ENCODE assay signal across 17 cellular contexts in the genomic region with DNA sequence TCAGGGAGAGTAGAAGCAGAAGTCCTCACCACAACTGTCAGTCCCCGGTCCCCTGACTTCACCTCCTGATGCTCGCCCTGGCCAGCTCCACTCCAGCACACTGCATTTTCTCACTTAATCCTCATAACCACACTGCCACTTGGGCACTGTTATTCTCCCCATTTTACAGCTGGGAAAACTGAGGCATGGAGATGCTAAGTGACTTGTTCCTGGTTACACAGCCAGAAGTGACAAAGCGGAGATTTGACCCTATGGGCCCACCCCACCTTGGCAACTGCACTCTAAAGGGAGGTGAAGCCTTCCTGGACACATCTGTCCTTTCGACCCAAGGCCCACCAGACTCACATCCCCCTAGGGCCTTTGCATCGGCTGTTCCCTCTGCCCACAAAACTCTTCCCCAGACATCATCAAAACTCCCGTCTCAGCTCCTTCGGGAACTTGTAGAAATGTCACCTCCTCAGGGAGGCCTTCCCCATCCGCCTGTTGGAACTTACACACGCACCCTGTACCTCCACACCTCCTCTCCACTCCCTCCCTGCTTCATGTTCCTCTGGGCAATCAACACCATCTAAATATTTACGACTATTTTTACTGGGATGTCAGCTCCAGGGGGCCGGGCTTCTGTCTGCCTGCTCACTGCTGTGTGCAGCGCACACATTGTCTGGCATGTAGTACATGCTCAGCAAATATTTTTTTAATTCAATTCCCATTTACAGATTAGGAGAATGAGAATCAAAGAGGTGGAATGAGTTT. TPM values are rescaled to one million over a fixed set of nuclear protein-coding genes. Genes with fewer than 3 reads are reported as not detected.
"Had no signal": no experiment of that assay in that cellular context is flagged by ENCODE, and none has a peak within 500 bp of the region (broad histone marks: within the 10 kb centered on the region; RNA-seq: fewer than 3 reads in every experiment).

No MANE protein-coding gene starts in this region.

- H3K4me1 ChIP-seq: adrenal gland had no signal

- H3K36me3 Mint-ChIP-seq: activated naive CD4-positive, alpha-beta T cell treated with anti-CD3 and anti-CD28 coated beads, Interleukin-2, amount 50 U/mL, for 24 hours; memory B cell; natural killer cell treated with Interleukin-12 subunit alpha and Interleukin-12 subunit beta and Interleukin-15 and Interleukin-18, amount 100 ng/mL, for 72 hours; stimulated activated effector memory CD8-positive, alpha-beta T cell treated with anti-CD3 and anti-CD28 coated beads, Interleukin-12 subunit alpha, Interleukin-12 subunit beta, amount 100 ng/mL, for 72 hours had no signal

- H3K36me3 ChIP-seq: adrenal gland, esophagus squamous epithelium, WERI-Rb-1 had no signal

- H3K9me3 ChIP-seq: adrenal gland, esophagus squamous epithelium had no signal

- H3K27ac Mint-ChIP-seq: activated naive CD4-positive, alpha-beta T cell treated with anti-CD3 and anti-CD28 coated beads, Interleukin-2, amount 50 U/mL, for 24 hours; memory B cell; natural killer cell treated with Interleukin-12 subunit alpha and Interleukin-12 subunit beta and Interleukin-15 and Interleukin-18, amount 100 ng/mL, for 72 hours; stimulated activated effector memory CD8-positive, alpha-beta T cell treated with anti-CD3 and anti-CD28 coated beads, Interleukin-12 subunit alpha, Interleukin-12 subunit beta, amount 100 ng/mL, for 72 hours had no signal

- H3K4me1 Mint-ChIP-seq: activated naive CD4-positive, alpha-beta T cell treated with anti-CD3 and anti-CD28 coated beads, Interleukin-2, amount 50 U/mL, for 24 hours; memory B cell; stimulated activated effector memory CD8-positive, alpha-beta T cell treated with anti-CD3 and anti-CD28 coated beads, Interleukin-12 subunit alpha, Interleukin-12 subunit beta, amount 100 ng/mL, for 72 hours had no signal

- H3K27me3 ChIP-seq: adrenal gland had no signal

- H3K4me3 ChIP-seq: adrenal gland, coronary artery, esophagus squamous epithelium had no signal

- H3K27ac ChIP-seq: adrenal gland, coronary artery, esophagus squamous epithelium, WERI-Rb-1 had no signal

- ATAC-seq: left colon; natural killer cell treated with Interleukin-12 subunit alpha and Interleukin-12 subunit beta and Interleukin-15 and Interleukin-18, amount 100 ng/mL, for 72 hours; stimulated activated effector memory CD8-positive, alpha-beta T cell treated with anti-CD3 and anti-CD28 coated beads, Interleukin-12 subunit alpha, Interleukin-12 subunit beta, amount 100 ng/mL, for 72 hours had no signal

- H3K9me3 Mint-ChIP-seq: activated naive CD4-positive, alpha-beta T cell treated with anti-CD3 and anti-CD28 coated beads, Interleukin-2, amount 50 U/mL, for 24 hours; memory B cell; natural killer cell treated with Interleukin-12 subunit alpha and Interleukin-12 subunit beta and Interleukin-15 and Interleukin-18, amount 100 ng/mL, for 72 hours; stimulated activated effector memory CD8-positive, alpha-beta T cell treated with anti-CD3 and anti-CD28 coated beads, Interleukin-12 subunit alpha, Interleukin-12 subunit beta, amount 100 ng/mL, for 72 hours had no signal

- DNase-seq: activated CD4-positive, alpha-beta T cell treated with anti-CD3 and anti-CD28 coated beads, Interleukin-2, amount 50 U/mL, for 48 hours; activated effector memory CD4-positive, alpha-beta T cell treated with Interleukin-2 at 50 U/mL for 16 hours; activated T-cell treated with anti-CD3 and anti-CD28 coated beads, Interleukin-2, amount 50 U/mL, for 1 hour; adrenal gland; central memory CD4-positive, alpha-beta T cell; esophagus squamous epithelium; foreskin fibroblast; head of caudate nucleus; left colon; T-helper 1 cell; WERI-Rb-1 had no signal

- H3K4me3 Mint-ChIP-seq: activated naive CD4-positive, alpha-beta T cell treated with anti-CD3 and anti-CD28 coated beads, Interleukin-2, amount 50 U/mL, for 24 hours; memory B cell; natural killer cell treated with Interleukin-12 subunit alpha and Interleukin-12 subunit beta and Interleukin-15 and Interleukin-18, amount 100 ng/mL, for 72 hours; stimulated activated effector memory CD8-positive, alpha-beta T cell treated with anti-CD3 and anti-CD28 coated beads, Interleukin-12 subunit alpha, Interleukin-12 subunit beta, amount 100 ng/mL, for 72 hours had no signal

RNA-seq across cellular contexts. Expression of a gene that starts 3.1 kb away (rescaled TPM):
- total RNA-seq: endothelial cell of umbilical vein; natural killer cell treated with Interleukin-12 subunit alpha and Interleukin-12 subunit beta and Interleukin-15 and Interleukin-18, amount 100 ng/mL, for 72 hours had no signal
